In the genomic region with DNA sequence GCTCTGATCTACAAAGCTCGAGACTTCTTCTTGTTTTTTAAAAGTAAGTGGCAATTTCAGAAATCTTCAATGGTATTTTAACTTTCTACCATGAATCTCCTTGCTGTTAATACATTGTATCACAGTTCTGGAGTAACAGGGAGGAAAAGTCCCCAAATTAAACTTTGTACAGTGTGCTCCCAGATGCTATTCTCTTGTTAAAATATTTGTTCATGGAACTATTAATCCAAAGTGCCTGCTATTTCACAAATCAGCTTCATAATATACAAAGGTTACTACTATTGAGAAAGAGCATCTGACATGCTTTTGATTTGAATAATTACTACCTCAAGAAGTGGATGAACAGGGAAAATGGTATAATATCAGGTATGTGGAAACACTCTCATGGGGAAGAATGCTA, we compare ENCODE assay signal across 1 cellular context.
TF ChIP-seq lines count a peak whose summit lies in the region.

No MANE protein-coding gene starts in this region.

TF ChIP-seq in GM23338, 12 proteins besides CTCF, POLR2A, EP300 and RAD21 (continued from another document):
- TF ChIP-seq, protein P1, sequence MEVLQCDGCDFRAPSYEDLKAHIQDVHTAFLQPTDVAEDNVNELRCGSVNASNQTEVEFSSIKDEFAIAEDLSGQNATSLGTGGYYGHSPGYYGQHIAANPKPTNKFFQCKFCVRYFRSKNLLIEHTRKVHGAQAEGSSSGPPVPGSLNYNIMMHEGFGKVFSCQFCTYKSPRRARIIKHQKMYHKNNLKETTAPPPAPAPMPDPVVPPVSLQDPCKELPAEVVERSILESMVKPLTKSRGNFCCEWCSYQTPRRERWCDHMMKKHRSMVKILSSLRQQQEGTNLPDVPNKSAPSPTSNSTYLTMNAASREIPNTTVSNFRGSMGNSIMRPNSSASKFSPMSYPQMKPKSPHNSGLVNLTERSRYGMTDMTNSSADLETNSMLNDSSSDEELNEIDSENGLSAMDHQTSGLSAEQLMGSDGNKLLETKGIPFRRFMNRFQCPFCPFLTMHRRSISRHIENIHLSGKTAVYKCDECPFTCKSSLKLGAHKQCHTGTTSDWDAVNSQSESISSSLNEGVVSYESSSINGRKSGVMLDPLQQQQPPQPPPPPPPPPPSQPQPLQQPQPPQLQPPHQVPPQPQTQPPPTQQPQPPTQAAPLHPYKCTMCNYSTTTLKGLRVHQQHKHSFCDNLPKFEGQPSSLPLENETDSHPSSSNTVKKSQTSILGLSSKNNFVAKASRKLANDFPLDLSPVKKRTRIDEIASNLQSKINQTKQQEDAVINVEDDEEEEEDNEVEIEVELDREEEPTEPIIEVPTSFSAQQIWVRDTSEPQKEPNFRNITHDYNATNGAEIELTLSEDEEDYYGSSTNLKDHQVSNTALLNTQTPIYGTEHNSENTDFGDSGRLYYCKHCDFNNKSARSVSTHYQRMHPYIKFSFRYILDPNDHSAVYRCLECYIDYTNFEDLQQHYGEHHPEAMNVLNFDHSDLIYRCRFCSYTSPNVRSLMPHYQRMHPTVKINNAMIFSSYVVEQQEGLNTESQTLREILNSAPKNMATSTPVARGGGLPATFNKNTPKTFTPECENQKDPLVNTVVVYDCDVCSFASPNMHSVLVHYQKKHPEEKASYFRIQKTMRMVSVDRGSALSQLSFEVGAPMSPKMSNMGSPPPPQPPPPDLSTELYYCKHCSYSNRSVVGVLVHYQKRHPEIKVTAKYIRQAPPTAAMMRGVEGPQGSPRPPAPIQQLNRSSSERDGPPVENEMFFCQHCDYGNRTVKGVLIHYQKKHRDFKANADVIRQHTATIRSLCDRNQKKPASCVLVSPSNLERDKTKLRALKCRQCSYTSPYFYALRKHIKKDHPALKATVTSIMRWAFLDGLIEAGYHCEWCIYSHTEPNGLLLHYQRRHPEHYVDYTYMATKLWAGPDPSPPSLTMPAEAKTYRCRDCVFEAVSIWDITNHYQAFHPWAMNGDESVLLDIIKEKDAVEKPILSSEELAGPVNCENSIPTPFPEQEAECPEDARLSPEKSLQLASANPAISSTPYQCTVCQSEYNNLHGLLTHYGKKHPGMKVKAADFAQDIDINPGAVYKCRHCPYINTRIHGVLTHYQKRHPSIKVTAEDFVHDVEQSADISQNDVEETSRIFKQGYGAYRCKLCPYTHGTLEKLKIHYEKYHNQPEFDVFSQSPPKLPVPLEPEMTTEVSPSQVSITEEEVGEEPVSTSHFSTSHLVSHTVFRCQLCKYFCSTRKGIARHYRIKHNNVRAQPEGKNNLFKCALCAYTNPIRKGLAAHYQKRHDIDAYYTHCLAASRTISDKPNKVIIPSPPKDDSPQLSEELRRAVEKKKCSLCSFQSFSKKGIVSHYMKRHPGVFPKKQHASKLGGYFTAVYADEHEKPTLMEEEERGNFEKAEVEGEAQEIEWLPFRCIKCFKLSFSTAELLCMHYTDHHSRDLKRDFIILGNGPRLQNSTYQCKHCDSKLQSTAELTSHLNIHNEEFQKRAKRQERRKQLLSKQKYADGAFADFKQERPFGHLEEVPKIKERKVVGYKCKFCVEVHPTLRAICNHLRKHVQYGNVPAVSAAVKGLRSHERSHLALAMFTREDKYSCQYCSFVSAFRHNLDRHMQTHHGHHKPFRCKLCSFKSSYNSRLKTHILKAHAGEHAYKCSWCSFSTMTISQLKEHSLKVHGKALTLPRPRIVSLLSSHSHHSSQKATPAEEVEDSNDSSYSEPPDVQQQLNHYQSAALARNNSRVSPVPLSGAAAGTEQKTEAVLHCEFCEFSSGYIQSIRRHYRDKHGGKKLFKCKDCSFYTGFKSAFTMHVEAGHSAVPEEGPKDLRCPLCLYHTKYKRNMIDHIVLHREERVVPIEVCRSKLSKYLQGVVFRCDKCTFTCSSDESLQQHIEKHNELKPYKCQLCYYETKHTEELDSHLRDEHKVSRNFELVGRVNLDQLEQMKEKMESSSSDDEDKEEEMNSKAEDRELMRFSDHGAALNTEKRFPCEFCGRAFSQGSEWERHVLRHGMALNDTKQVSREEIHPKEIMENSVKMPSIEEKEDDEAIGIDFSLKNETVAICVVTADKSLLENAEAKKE (CRISPR knock-in tag; IDR thresholded peaks at IDR 0.05): no peak
- TF ChIP-seq CREB1 (CRISPR knock-in tag; IDR thresholded peaks at IDR 0.05; ENCODE audit: low read depth): no peak
- TF ChIP-seq, protein P2, sequence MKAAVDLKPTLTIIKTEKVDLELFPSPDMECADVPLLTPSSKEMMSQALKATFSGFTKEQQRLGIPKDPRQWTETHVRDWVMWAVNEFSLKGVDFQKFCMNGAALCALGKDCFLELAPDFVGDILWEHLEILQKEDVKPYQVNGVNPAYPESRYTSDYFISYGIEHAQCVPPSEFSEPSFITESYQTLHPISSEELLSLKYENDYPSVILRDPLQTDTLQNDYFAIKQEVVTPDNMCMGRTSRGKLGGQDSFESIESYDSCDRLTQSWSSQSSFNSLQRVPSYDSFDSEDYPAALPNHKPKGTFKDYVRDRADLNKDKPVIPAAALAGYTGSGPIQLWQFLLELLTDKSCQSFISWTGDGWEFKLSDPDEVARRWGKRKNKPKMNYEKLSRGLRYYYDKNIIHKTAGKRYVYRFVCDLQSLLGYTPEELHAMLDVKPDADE (IDR thresholded peaks at IDR 0.05): no peak
- TF ChIP-seq STAT1 (IDR thresholded peaks at IDR 0.05; ENCODE audit: unreplicated experiment): no peak
- TF ChIP-seq NANOG (IDR thresholded peaks at IDR 0.05; ENCODE audit: borderline replicate concordance): no peak
- TF ChIP-seq EZH2phosphoT487 (IDR thresholded peaks at IDR 0.05; ENCODE audit: unreplicated experiment): no peak
- TF ChIP-seq ZNF331 (CRISPR knock-in tag; IDR thresholded peaks at IDR 0.05; ENCODE audit: low read depth): no peak
- no peak for TF ChIP-seq JUNB (IDR thresholded peaks at IDR 0.05; ENCODE audit: unreplicated experiment)
